Comparison of ENCODE assay signal across 29 cellular contexts in the genomic region with DNA sequence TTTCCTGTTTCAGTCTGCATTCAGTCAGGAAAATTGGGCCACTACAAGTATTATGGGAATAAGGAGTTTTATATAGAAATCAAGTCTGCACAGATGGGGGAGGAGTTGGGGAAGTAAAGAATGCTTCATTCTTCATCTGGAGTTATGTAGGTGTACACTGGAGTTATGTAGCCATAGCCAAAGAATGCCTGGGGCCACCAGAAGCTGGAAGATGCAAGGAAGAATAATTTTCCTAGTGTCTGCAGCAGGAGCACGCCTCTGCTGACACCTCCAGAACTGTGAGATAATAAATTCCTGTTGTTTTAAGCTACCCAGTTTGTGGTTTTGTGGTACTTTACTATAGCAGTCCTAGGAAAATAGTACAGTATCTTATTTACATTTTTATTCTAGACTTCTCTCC.
"Had no signal": no experiment of that assay in that cellular context is flagged by ENCODE, and none has a peak within 500 bp of the region (broad histone marks: within the 10 kb centered on the region; RNA-seq: fewer than 3 reads in every experiment).

No MANE protein-coding gene starts in this region.

- H3K27me3 ChIP-seq: adrenal gland, ascending aorta, body of pancreas, cardiac muscle cell, colonic mucosa had no signal

- H3K9me3 Mint-ChIP-seq: activated CD4-positive, alpha-beta memory T cell treated with anti-CD3 and anti-CD28 coated beads, Interleukin-2, amount 10 ng/mL, durations not matched to agents 7 days and 5 days; activated CD4-positive, alpha-beta T cell treated with anti-CD3 and anti-CD28 coated beads, Interleukin-2, amount 10 ng/mL, durations not matched to agents 7 days and 5 days; activated naive CD4-positive, alpha-beta T cell treated with anti-CD3 and anti-CD28 coated beads for 36 hours; activated naive CD4-positive, alpha-beta T cell treated with anti-CD3 and anti-CD28 coated beads, Interleukin-2, amount 50 U/mL, for 24 hours; activated naive CD8-positive, alpha-beta T cell treated with anti-CD3 and anti-CD28 coated beads, Interleukin-2, amount 50 U/mL, for 24 hours; activated T-helper 1 cell treated with anti-CD3 and anti-CD28 coated beads, Interleukin-12 subunit alpha, Interleukin-12 subunit beta, Interleukin-2, Interleukin-4 antibody, amounts not matched to agents 30 ng/mL and 10 ng/mL and 1 ng/mL, durations not matched to agents 14 hours and 24 hours and 36 hours; activated T-helper 2 cell treated with anti-CD3 and anti-CD28 coated beads, Interferon-gamma antibody, Interleukin-2, Interleukin-4, amounts not matched to agents 10 μg/mL and 5 μg/mL and 100 μg/mL, durations not matched to agents 14 hours and 24 hours and 36 hours had no signal

- H3K27ac ChIP-seq: adrenal gland, ascending aorta, body of pancreas, cardiac muscle cell, colonic mucosa had no signal

- DNase-seq: activated CD4-positive, alpha-beta memory T cell treated with anti-CD3 and anti-CD28 coated beads, Interleukin-2, amount 10 ng/mL, durations not matched to agents 7 days and 5 days; activated CD4-positive, alpha-beta T cell treated with anti-CD3 and anti-CD28 coated beads for 36 hours; activated CD4-positive, alpha-beta T cell treated with anti-CD3 and anti-CD28 coated beads, Interleukin-2, amount 10 ng/mL, durations not matched to agents 7 days and 5 days; activated CD4-positive, alpha-beta T cell treated with anti-CD3 and anti-CD28 coated beads, Interleukin-2, amount 50 U/mL, for 4 hours; activated CD4-positive, CD25-positive, alpha-beta regulatory T cell; activated CD4-positive, CD25-positive, alpha-beta regulatory T cell treated with anti-CD3 and anti-CD28 coated beads, Interleukin-2, amount 50 U/mL, for 72 hours; activated CD8-positive, alpha-beta memory T cell treated with anti-CD3 and anti-CD28 coated beads for 24 hours; activated effector memory CD4-positive, alpha-beta T cell treated with anti-CD3 and anti-CD28 coated beads, Interleukin-2, amount 50 U/mL, for 16 hours; activated naive CD4-positive, alpha-beta T cell treated with anti-CD3 and anti-CD28 coated beads for 36 hours; activated naive CD8-positive, alpha-beta T cell treated with anti-CD3 and anti-CD28 coated beads for 36 hours; activated naive CD8-positive, alpha-beta T cell treated with anti-CD3 and anti-CD28 coated beads, Interleukin-2, amount 50 U/mL, for 24 hours; activated T-cell treated with anti-CD3 and anti-CD28 coated beads, Interleukin-2, amount 50 U/mL, for 1 hour; activated T-cell treated with anti-CD3 and anti-CD28 coated beads, Interleukin-2, amount 50 U/mL, for 48 hours; adrenal gland; amygdala; body of pancreas; central memory CD4-positive, alpha-beta T cell; cerebellar nuclear complex; colonic mucosa; effector CD8-positive, alpha-beta T cell; foreskin fibroblast; head of caudate nucleus; T-helper 2 cell had no signal

- H3K9me3 ChIP-seq: adrenal gland, ascending aorta, body of pancreas, colonic mucosa had no signal

- H3K27me3 Mint-ChIP-seq: activated CD4-positive, alpha-beta memory T cell treated with anti-CD3 and anti-CD28 coated beads, Interleukin-2, amount 10 ng/mL, durations not matched to agents 7 days and 5 days; activated CD4-positive, alpha-beta T cell treated with anti-CD3 and anti-CD28 coated beads for 36 hours; activated CD4-positive, alpha-beta T cell treated with anti-CD3 and anti-CD28 coated beads, Interleukin-2, amount 10 ng/mL, durations not matched to agents 7 days and 5 days; activated naive CD4-positive, alpha-beta T cell treated with anti-CD3 and anti-CD28 coated beads, Interleukin-2, amount 50 U/mL, for 24 hours; activated naive CD8-positive, alpha-beta T cell treated with anti-CD3 and anti-CD28 coated beads for 36 hours; activated naive CD8-positive, alpha-beta T cell treated with anti-CD3 and anti-CD28 coated beads, Interleukin-2, amount 50 U/mL, for 24 hours had no signal

- H3K4me3 Mint-ChIP-seq: activated CD4-positive, alpha-beta memory T cell treated with anti-CD3 and anti-CD28 coated beads, Interleukin-2, amount 10 ng/mL, durations not matched to agents 7 days and 5 days; activated CD4-positive, alpha-beta T cell treated with anti-CD3 and anti-CD28 coated beads for 36 hours; activated CD4-positive, alpha-beta T cell treated with anti-CD3 and anti-CD28 coated beads, Interleukin-2, amount 10 ng/mL, durations not matched to agents 7 days and 5 days; activated naive CD4-positive, alpha-beta T cell treated with anti-CD3 and anti-CD28 coated beads for 36 hours; activated naive CD4-positive, alpha-beta T cell treated with anti-CD3 and anti-CD28 coated beads, Interleukin-2, amount 50 U/mL, for 24 hours; activated naive CD8-positive, alpha-beta T cell treated with anti-CD3 and anti-CD28 coated beads for 36 hours; activated naive CD8-positive, alpha-beta T cell treated with anti-CD3 and anti-CD28 coated beads, Interleukin-2, amount 50 U/mL, for 24 hours; activated T-helper 1 cell treated with anti-CD3 and anti-CD28 coated beads, Interleukin-12 subunit alpha, Interleukin-12 subunit beta, Interleukin-2, Interleukin-4 antibody, amounts not matched to agents 30 ng/mL and 10 ng/mL and 1 ng/mL, durations not matched to agents 14 hours and 24 hours and 36 hours had no signal

- H3K4me1 Mint-ChIP-seq: activated CD4-positive, alpha-beta memory T cell treated with anti-CD3 and anti-CD28 coated beads, Interleukin-2, amount 10 ng/mL, durations not matched to agents 7 days and 5 days; activated CD4-positive, alpha-beta T cell treated with anti-CD3 and anti-CD28 coated beads, Interleukin-2, amount 10 ng/mL, durations not matched to agents 7 days and 5 days had no signal

- H3K27ac Mint-ChIP-seq: activated CD4-positive, alpha-beta memory T cell treated with anti-CD3 and anti-CD28 coated beads, Interleukin-2, amount 10 ng/mL, durations not matched to agents 7 days and 5 days; activated CD4-positive, alpha-beta T cell treated with anti-CD3 and anti-CD28 coated beads for 36 hours; activated CD4-positive, alpha-beta T cell treated with anti-CD3 and anti-CD28 coated beads, Interleukin-2, amount 10 ng/mL, durations not matched to agents 7 days and 5 days; activated naive CD4-positive, alpha-beta T cell treated with anti-CD3 and anti-CD28 coated beads for 36 hours; activated naive CD8-positive, alpha-beta T cell treated with anti-CD3 and anti-CD28 coated beads, Interleukin-2, amount 50 U/mL, for 24 hours; activated T-helper 1 cell treated with anti-CD3 and anti-CD28 coated beads, Interleukin-12 subunit alpha, Interleukin-12 subunit beta, Interleukin-2, Interleukin-4 antibody, amounts not matched to agents 30 ng/mL and 10 ng/mL and 1 ng/mL, durations not matched to agents 14 hours and 24 hours and 36 hours; activated T-helper 2 cell treated with anti-CD3 and anti-CD28 coated beads, Interferon-gamma antibody, Interleukin-2, Interleukin-4, amounts not matched to agents 10 μg/mL and 5 μg/mL and 100 μg/mL, durations not matched to agents 14 hours and 24 hours and 36 hours had no signal

- ATAC-seq: activated CD4-positive, alpha-beta T cell treated with anti-CD3 and anti-CD28 coated beads for 36 hours; activated naive CD8-positive, alpha-beta T cell treated with anti-CD3 and anti-CD28 coated beads, Interleukin-2, amount 50 U/mL, for 24 hours; body of pancreas; esophagus mucosa had no signal

- H3K4me1 ChIP-seq: adrenal gland, ascending aorta, body of pancreas, colonic mucosa had no signal

- H3K36me3 ChIP-seq: adrenal gland, ascending aorta, cardiac muscle cell, colonic mucosa had no signal

- H3K4me3 ChIP-seq: adrenal gland, ascending aorta, body of pancreas, cardiac muscle cell, colonic mucosa had no signal
